Comparison of ENCODE assay signal across 11 cellular contexts in genomic region chr2:234880551-234881211, GRCh38.
DNase-seq lines count a peak whose midpoint lies in the region; ATAC-seq and TF ChIP-seq lines count a peak whose summit lies in the region.
"Had no signal": no experiment of that assay in that cellular context is flagged by ENCODE, and none has a peak within 500 bp of the region (broad histone marks: within the 10 kb centered on the region; RNA-seq: fewer than 3 reads in every experiment).

No MANE protein-coding gene starts in this region.

- no peaks in the 10 kb centered on the region for H3K4me1 Mint-ChIP-seq in activated naive CD4-positive, alpha-beta T cell treated with anti-CD3 and anti-CD28 coated beads for 36 hours (ENCODE audit: low read depth)
- H3K4me1 Mint-ChIP-seq in activated naive CD4-positive, alpha-beta T cell treated with anti-CD3 and anti-CD28 coated beads, Interleukin-2, amount 10 ng/mL, durations not matched to agents 7 days and 5 days, result no peaks in the 10 kb centered on the region

- H3K36me3 ChIP-seq in smooth muscle cell (ENCODE audit: low read depth), result no peaks in the 10 kb centered on the region
- H3K36me3 ChIP-seq: lower lobe of right lung had no signal

- intact Hi-C loops in activated naive CD4-positive, alpha-beta T cell treated with anti-CD3 and anti-CD28 coated beads for 36 hours (cut with micrococcal nuclease), result loop anchor here (5.0 kb wide), 1 partner anchor 227 kb away; no protein-coding TSS in a partner anchor

- no peaks in the 10 kb centered on the region for H3K79me2 ChIP-seq in smooth muscle cell (ENCODE audit: low read depth)

- no peak for ATAC-seq in GM18867 (IDR thresholded peaks at IDR 0.05; ENCODE audit: unreplicated experiment)
- no peak for ATAC-seq in HG03095 (IDR thresholded peaks at IDR 0.05; ENCODE audit: unreplicated experiment)
- ATAC-seq: CD8-positive, alpha-beta T cell had no signal

- peaks cover 14% of the 10 kb centered on the region for H3F3A ChIP-seq in smooth muscle cell (ENCODE audit: low read depth)

- H3K9me3 Mint-ChIP-seq in activated naive CD4-positive, alpha-beta T cell treated with anti-CD3 and anti-CD28 coated beads for 36 hours, result no peaks in the 10 kb centered on the region
- H3K9me3 Mint-ChIP-seq in activated naive CD4-positive, alpha-beta T cell treated with anti-CD3 and anti-CD28 coated beads, Interleukin-2, amount 10 ng/mL, durations not matched to agents 7 days and 5 days, result no peaks in the 10 kb centered on the region
- H3K9me3 Mint-ChIP-seq: CD8-positive, alpha-beta T cell had no signal

- CTCF ChIA-PET in activated naive CD4-positive, alpha-beta T cell treated with anti-CD3 and anti-CD28 coated beads for 36 hours (lab: Charles Lee), result no interaction called here
- CTCF ChIA-PET in activated naive CD4-positive, alpha-beta T cell treated with anti-CD3 and anti-CD28 coated beads, Interleukin-2, amount 10 ng/mL, durations not matched to agents 7 days and 5 days (lab: Charles Lee), result interaction anchor here (1.2 kb wide), 1 partner anchor 21 kb away, joined by 3 read pairs; no protein-coding TSS in a partner anchor

- no peak overlapping the region for H3K27ac Mint-ChIP-seq in activated naive CD4-positive, alpha-beta T cell treated with anti-CD3 and anti-CD28 coated beads for 36 hours
- no peak overlapping the region for H3K27ac Mint-ChIP-seq in activated naive CD4-positive, alpha-beta T cell treated with anti-CD3 and anti-CD28 coated beads, Interleukin-2, amount 10 ng/mL, durations not matched to agents 7 days and 5 days
- H3K27ac Mint-ChIP-seq: activated naive CD8-positive, alpha-beta T cell; CD8-positive, alpha-beta T cell had no signal

- H3K4me1 ChIP-seq in smooth muscle cell (ENCODE audit: low read depth), result peaks cover 11% of the 10 kb centered on the region
- H3K4me1 ChIP-seq: lower lobe of right lung had no signal

- H4K20me1 ChIP-seq in smooth muscle cell (ENCODE audit: low read depth), result no peaks in the 10 kb centered on the region

- peaks cover 6% of the 10 kb centered on the region for H3K27me3 Mint-ChIP-seq in activated naive CD4-positive, alpha-beta T cell treated with anti-CD3 and anti-CD28 coated beads for 36 hours (ENCODE audit: low read depth)
- peaks cover 4% of the 10 kb centered on the region for H3K27me3 Mint-ChIP-seq in activated naive CD4-positive, alpha-beta T cell treated with anti-CD3 and anti-CD28 coated beads, Interleukin-2, amount 10 ng/mL, durations not matched to agents 7 days and 5 days

- H3K4me2 ChIP-seq in smooth muscle cell, result peak overlapping the region; percentile 65

- H3K9ac ChIP-seq in smooth muscle cell (ENCODE audit: low read depth), result no peak overlapping the region

- H3K36me3 Mint-ChIP-seq in activated naive CD4-positive, alpha-beta T cell treated with anti-CD3 and anti-CD28 coated beads for 36 hours (ENCODE audit: low read depth), result no peaks in the 10 kb centered on the region
- H3K36me3 Mint-ChIP-seq in activated naive CD4-positive, alpha-beta T cell treated with anti-CD3 and anti-CD28 coated beads, Interleukin-2, amount 10 ng/mL, durations not matched to agents 7 days and 5 days, result no peaks in the 10 kb centered on the region
- H3K36me3 Mint-ChIP-seq: CD8-positive, alpha-beta T cell had no signal

- H3K4me3 ChIP-seq in fibroblast of mammary gland (ENCODE audit: control insufficient read depth, low read depth, low read length) (no peak overlapping the region), smooth muscle cell (no peak overlapping the region)
- H3K4me3 ChIP-seq: lower lobe of right lung had no signal

- DNase-seq in activated naive CD4-positive, alpha-beta T cell treated with anti-CD3 and anti-CD28 coated beads for 36 hours, result peak; percentile 12
- no peak for DNase-seq in activated naive CD4-positive, alpha-beta T cell treated with anti-CD3 and anti-CD28 coated beads, Interleukin-2, amount 10 ng/mL, durations not matched to agents 7 days and 5 days
- DNase-seq in RPMI7951 (ENCODE audit: low read depth) (peak; percentile 99), fibroblast of mammary gland (ENCODE audit: low read depth) (peak; percentile 92), smooth muscle cell (lab: John Stamatoyannopoulos, UW; ENCODE audit: unreplicated experiment) (no peak), superior temporal gyrus (ENCODE audit: extremely low spot score) (no peak)
- DNase-seq: CD8-positive, alpha-beta T cell; lower lobe of right lung had no signal

- 48% methylated on average over 7 of the region's 7 CpGs for WGBS in smooth muscle cell (ENCODE audit: low lambda C conversion rate)

- peak overlapping the region; percentile 38 for H2AFZ ChIP-seq in smooth muscle cell (ENCODE audit: low read depth)

- TF ChIP-seq CTCF in fibroblast of mammary gland (conservative IDR thresholded peaks at IDR 0.05; ENCODE audit: control insufficient read depth, insufficient read depth, low read depth, low read length) (no peak), smooth muscle cell (IDR thresholded peaks at IDR 0.05; ENCODE audit: borderline replicate concordance, insufficient read depth, poor library complexity, severe bottlenecking) (no peak)

- no peaks in the 10 kb centered on the region for H3K27me3 ChIP-seq in smooth muscle cell (ENCODE audit: low read depth)

- H3K9me3 ChIP-seq in smooth muscle cell (replicated peaks; ENCODE audit: low read depth), result no peaks in the 10 kb centered on the region
- H3K9me3 ChIP-seq: lower lobe of right lung had no signal

- peak overlapping the region; percentile 18 for H3K27ac ChIP-seq in smooth muscle cell (ENCODE audit: low read depth)
- H3K27ac ChIP-seq: lower lobe of right lung had no signal

- no peak overlapping the region for H3K4me3 Mint-ChIP-seq in activated naive CD4-positive, alpha-beta T cell treated with anti-CD3 and anti-CD28 coated beads for 36 hours
- H3K4me3 Mint-ChIP-seq in activated naive CD4-positive, alpha-beta T cell treated with anti-CD3 and anti-CD28 coated beads, Interleukin-2, amount 10 ng/mL, durations not matched to agents 7 days and 5 days, result no peak overlapping the region
- H3K4me3 Mint-ChIP-seq: activated naive CD8-positive, alpha-beta T cell; CD8-positive, alpha-beta T cell had no signal

Comparison
In these comparisons a context has a peak if more than half of its experiments do, and no peak if none do; other contexts are left out.
1. DNase-seq: peak in activated naive CD4-positive, alpha-beta T cell treated with anti-CD3 and anti-CD28 coated beads for 36 hours (single experiment), RPMI7951 (single experiment) and fibroblast of mammary gland (single experiment); none in activated naive CD4-positive, alpha-beta T cell treated with anti-CD3 and anti-CD28 coated beads, Interleukin-2, amount 10 ng/mL, durations not matched to agents 7 days and 5 days (single experiment), smooth muscle cell (single experiment) and superior temporal gyrus (single experiment).